In genomic region chr5:133381571-133382365, GRCh38 we compare ENCODE assay signal across 24 cellular contexts.
A peak's percentile ranks its signal among the peaks of the same experiment; 100 is the strongest.
DNase-seq lines count a peak whose midpoint lies in the region; ATAC-seq, FAIRE-seq and TF ChIP-seq lines count a peak whose summit lies in the region.
"Had no signal": no experiment of that assay in that cellular context is flagged by ENCODE, and none has a peak within 500 bp of the region (broad histone marks: within the 10 kb centered on the region; RNA-seq: fewer than 3 reads in every experiment).

No MANE protein-coding gene starts in this region.

- DNase-seq in natural killer cell treated with Interleukin-12 subunit alpha and Interleukin-12 subunit beta and Interleukin-15 and Interleukin-18, amount 100 ng/mL, for 72 hours (ENCODE audit: low spot score), result peak; percentile 44
- DNase-seq in natural killer cell (no peak), H1 (ENCODE audit: low read depth in 1 of 2, low spot score in 2 of 2) (no peak), sigmoid colon (peak; percentile 40), NCI-H748 treated with DMSO at 0.1 percent for 48 hours (lab: John Stamatoyannopoulos, UW) (no peak), NK-92 (lab: John Stamatoyannopoulos, UW; ENCODE audit: unreplicated experiment) (no peak)
- no peak for DNase-seq in stimulated activated naive CD4-positive, alpha-beta T cell (lab: John Stamatoyannopoulos, UW)
- DNase-seq: CD8-positive, alpha-beta memory T cell; H7; IMR-90; NCI-H1105; NCI-H146; NCI-H2029; NCI-H2227 treated with DMSO at 0.1 percent for 48 hours; NCI-H510A; NK-92 treated with Interleukin-12 subunit alpha and Interleukin-12 subunit beta, amount 100 ng/mL, for 24 hours; SIG-M5 had no signal

- H2AFZ ChIP-seq in H1 (ENCODE audit: low read length), result no peak overlapping the region

- TF ChIP-seq CTCF in natural killer cell (IDR thresholded peaks at IDR 0.05) (no peak), H1 (IDR thresholded peaks at IDR 0.05; ENCODE audit: control extremely low read depth in 1 of 3, insufficient read depth in 1 of 3, low read depth in 1 of 3, low read length in 3 of 3) (no peak), sigmoid colon (IDR thresholded peaks at IDR 0.05) (no peak)

- H2BK20ac ChIP-seq in H1 (ENCODE audit: low read length), result no peak overlapping the region

- H3K4me1 ChIP-seq in H1 (replicated peaks in 1 of 4; ENCODE audit: control insufficient read depth in 3 of 4, insufficient read depth in 4 of 4, low read length in 3 of 4) (peaks cover 0 to 17% (median 12%) of the 10 kb centered on the region in 4 experiments; a peak in 6 of 7 replicates), sigmoid colon (no peaks in the 10 kb centered on the region)

- peaks cover 7 to 16% of the 10 kb centered on the region in 2 experiments; a peak in 3 of 4 replicates for H3K9me3 ChIP-seq in H1 (ENCODE audit: insufficient read depth in 2 of 2, low read depth in 1 of 2, low read length in 1 of 2)
- H3K9me3 ChIP-seq in sigmoid colon, result peaks cover 0 to 13% (median 4%) of the 10 kb centered on the region in 4 donors

- H3K9me3 Mint-ChIP-seq in natural killer cell treated with Interleukin-12 subunit alpha and Interleukin-12 subunit beta and Interleukin-15 and Interleukin-18, amount 100 ng/mL, for 72 hours, result peaks cover 5% of the 10 kb centered on the region
- peaks cover 3 to 6% of the 10 kb centered on the region in 2 donors for H3K9me3 Mint-ChIP-seq in natural killer cell

- H3K27ac Mint-ChIP-seq in natural killer cell treated with Interleukin-12 subunit alpha and Interleukin-12 subunit beta and Interleukin-15 and Interleukin-18, amount 100 ng/mL, for 72 hours, result no peak overlapping the region
- no peak overlapping the region for H3K27ac Mint-ChIP-seq in natural killer cell
- H3K27ac Mint-ChIP-seq: CD8-positive, alpha-beta memory T cell had no signal

- WGBS in H1 (ENCODE audit: extremely low coverage in 1 of 2, insufficient coverage in 1 of 2, insufficient read length in 1 of 2, insufficient replicate concordance in 2 of 2, low coverage in 1 of 2, low lambda C conversion rate in 2 of 2, missing lambda C conversion rate in 1 of 2), 2 experiments, result 89% methylated on average over 14 of the region's 14 CpGs; no CpG with 5 or more reads in 1 of the 2 experiments
- WGBS in sigmoid colon, 2 donors, result 80 to 85% methylated on average over 14 of the region's 14 CpGs

- H3K18ac ChIP-seq in H1 (ENCODE audit: extremely low read depth, low read length), result no peak overlapping the region

- H3K23me2 ChIP-seq in H1 (ENCODE audit: low read depth, low read length), result no peaks in the 10 kb centered on the region

- no peak overlapping the region for H2BK5ac ChIP-seq in H1 (ENCODE audit: low read depth, low read length)

- H2BK12ac ChIP-seq in H1 (ENCODE audit: low read depth, low read length), result no peak overlapping the region

- H3K4me3 Mint-ChIP-seq in natural killer cell treated with Interleukin-12 subunit alpha and Interleukin-12 subunit beta and Interleukin-15 and Interleukin-18, amount 100 ng/mL, for 72 hours, result no peak overlapping the region
- no peak overlapping the region for H3K4me3 Mint-ChIP-seq in natural killer cell
- H3K4me3 Mint-ChIP-seq: CD8-positive, alpha-beta memory T cell had no signal

- 0 out of 2 replicates have a peak overlapping the region, but pooled peaks have one; percentile 53 for H2AK5ac ChIP-seq in H1 (ENCODE audit: low read depth, low read length)

- H3K27ac ChIP-seq in H1 (ENCODE audit: low read depth, low read length) (no peak overlapping the region), sigmoid colon (no peak overlapping the region)
- H3K27ac ChIP-seq: C4-2B, KMS-11 had no signal

- H3K4me1 Mint-ChIP-seq in natural killer cell treated with Interleukin-12 subunit alpha and Interleukin-12 subunit beta and Interleukin-15 and Interleukin-18, amount 100 ng/mL, for 72 hours (ENCODE audit: low read depth in 2 of 2), result no peaks in the 10 kb centered on the region
- H3K4me1 Mint-ChIP-seq in natural killer cell, result no peaks in the 10 kb centered on the region

- H3K27me3 ChIP-seq in H1 (replicated peaks in 1 of 4; ENCODE audit: control insufficient read depth in 3 of 4, extremely low read depth in 1 of 4, insufficient read depth in 3 of 4, low read length in 3 of 4) (peaks cover 0 to 2% (median 0%) of the 10 kb centered on the region in 4 experiments; a peak in 2 of 7 replicates), sigmoid colon (no peaks in the 10 kb centered on the region)

- H3K36me3 ChIP-seq in H1 (ENCODE audit: control insufficient read depth in 2 of 4, insufficient read depth in 4 of 4, low read length in 3 of 4), result no peaks in the 10 kb centered on the region
- no peaks in the 10 kb centered on the region for H3K36me3 ChIP-seq in sigmoid colon

- no peak overlapping the region for H3K56ac ChIP-seq in H1 (replicated peaks; ENCODE audit: insufficient read length, low read depth, low read length)

- no peak overlapping the region for H4K5ac ChIP-seq in H1 (ENCODE audit: insufficient read length, low read depth, low read length)

- H3K14ac ChIP-seq in H1 (ENCODE audit: insufficient read length), result no peak overlapping the region

- H4K20me1 ChIP-seq in H1 (replicated peaks in 1 of 2; ENCODE audit: control insufficient read depth in 1 of 2, insufficient read depth in 2 of 2, low read length in 2 of 2), result no peaks in the 10 kb centered on the region

- no peak for FAIRE-seq in H1 (lab: Jason Lieb, UNC)
- FAIRE-seq: A204.1, G401.6, GM12892, HTR-8/SVneo had no signal

- no peak overlapping the region for H3K4me3 ChIP-seq in H1 (ENCODE audit: extremely low read depth in 1 of 4, insufficient read depth in 2 of 4, low read depth in 3 of 4, low read length in 4 of 4)
- no peak overlapping the region for H3K4me3 ChIP-seq in sigmoid colon

- peaks cover 9% of the 10 kb centered on the region for H3K36me3 Mint-ChIP-seq in natural killer cell treated with Interleukin-12 subunit alpha and Interleukin-12 subunit beta and Interleukin-15 and Interleukin-18, amount 100 ng/mL, for 72 hours
- H3K36me3 Mint-ChIP-seq in natural killer cell, result peaks cover 11% of the 10 kb centered on the region

- H3K4me2 ChIP-seq in H1 (ENCODE audit: insufficient read depth in 1 of 2, low read depth in 2 of 2, low read length in 2 of 2), result no peak overlapping the region
- H3K4me2 ChIP-seq: KMS-11 had no signal

- no peak for TF ChIP-seq EP300 in H1 (IDR thresholded peaks at IDR 0.05; ENCODE audit: borderline replicate concordance in 1 of 2, low read depth in 2 of 2, low read length in 2 of 2)
- TF ChIP-seq EP300 in sigmoid colon (IDR thresholded peaks at IDR 0.05), result no peak

- H4K91ac ChIP-seq in H1 (replicated peaks; ENCODE audit: insufficient read length, low read length), result no peak overlapping the region

- CTCF ChIA-PET in H1 (lab: Charles Lee; ENCODE audit: partially characterized antibody), result interaction anchor here (0.7 kb wide), 1 partner anchor 42 kb away, joined by 3 read pairs; no protein-coding TSS in a partner anchor

- TF ChIP-seq POLR2A in H1 (IDR thresholded peaks at IDR 0.05; ENCODE audit: control extremely low read depth in 1 of 2, low read depth in 2 of 2, low read length in 2 of 2), result no peak
- TF ChIP-seq POLR2A in sigmoid colon (IDR thresholded peaks at IDR 0.05), result no peak

- H3K27me3 Mint-ChIP-seq in natural killer cell treated with Interleukin-12 subunit alpha and Interleukin-12 subunit beta and Interleukin-15 and Interleukin-18, amount 100 ng/mL, for 72 hours, result peaks cover 27 to 30% of the 10 kb centered on the region in 2 donors
- peaks cover 9 to 19% of the 10 kb centered on the region in 2 donors for H3K27me3 Mint-ChIP-seq in natural killer cell (ENCODE audit: low read depth in 2 of 2)

- no peaks in the 10 kb centered on the region for H3K79me2 ChIP-seq in H1 (ENCODE audit: control insufficient read depth in 1 of 2, insufficient read depth in 2 of 2, low read length in 2 of 2)

- no peak overlapping the region for H4K8ac ChIP-seq in H1 (ENCODE audit: extremely low read depth, insufficient read depth, low read length)

- no peaks in the 10 kb centered on the region for H3K79me1 ChIP-seq in H1 (ENCODE audit: low read depth, low read length)

- no peak overlapping the region for H3K9ac ChIP-seq in H1 (replicated peaks in 1 of 4; ENCODE audit: extremely low read depth in 1 of 4, low read depth in 3 of 4, low read length in 3 of 4)
- H3K9ac ChIP-seq: KMS-11 had no signal

- H2BK120ac ChIP-seq in H1 (replicated peaks; ENCODE audit: low read depth, low read length), result no peak overlapping the region

- peak in 1 of 2 donors; percentile 24 for ATAC-seq in natural killer cell treated with Interleukin-12 subunit alpha and Interleukin-12 subunit beta and Interleukin-15 and Interleukin-18, amount 100 ng/mL, for 72 hours
- no peak for ATAC-seq in natural killer cell
- ATAC-seq in GM21423 (IDR thresholded peaks at IDR 0.05; ENCODE audit: unreplicated experiment), result no peak

- no peak overlapping the region for H3K23ac ChIP-seq in H1 (ENCODE audit: insufficient read length)

- intact Hi-C loops in natural killer cell (cut with micrococcal nuclease), result no loop called here
- intact Hi-C loops in sigmoid colon (cut with DNase I), result no loop called here

- no peak overlapping the region for H2BK15ac ChIP-seq in H1 (ENCODE audit: low read length)

- H3K4ac ChIP-seq in H1 (replicated peaks; ENCODE audit: insufficient read length, low read depth, low read length), result no peak overlapping the region

- TF ChIP-seq RAD21 in H1 (IDR thresholded peaks at IDR 0.05 in 1 of 2, conservative IDR thresholded peaks at IDR 0.05 in 1 of 2; ENCODE audit: low read depth in 2 of 2, low read length in 2 of 2), result no peak

- POLR2A ChIA-PET in H1 (lab: Charles Lee; ENCODE audit: partially characterized antibody), result no interaction called here

Comparison
In these comparisons a context has a peak if more than half of its experiments do, and no peak if none do; other contexts are left out.
1. DNase-seq: peak in natural killer cell treated with Interleukin-12 subunit alpha and Interleukin-12 subunit beta and Interleukin-15 and Interleukin-18, amount 100 ng/mL, for 72 hours (single experiment) and sigmoid colon (single experiment); none in natural killer cell (single experiment), H1 (0 of 2), NCI-H748 treated with DMSO at 0.1 percent for 48 hours (single experiment), NK-92 (single experiment) and stimulated activated naive CD4-positive, alpha-beta T cell (0 of 6).